In the genomic region with DNA sequence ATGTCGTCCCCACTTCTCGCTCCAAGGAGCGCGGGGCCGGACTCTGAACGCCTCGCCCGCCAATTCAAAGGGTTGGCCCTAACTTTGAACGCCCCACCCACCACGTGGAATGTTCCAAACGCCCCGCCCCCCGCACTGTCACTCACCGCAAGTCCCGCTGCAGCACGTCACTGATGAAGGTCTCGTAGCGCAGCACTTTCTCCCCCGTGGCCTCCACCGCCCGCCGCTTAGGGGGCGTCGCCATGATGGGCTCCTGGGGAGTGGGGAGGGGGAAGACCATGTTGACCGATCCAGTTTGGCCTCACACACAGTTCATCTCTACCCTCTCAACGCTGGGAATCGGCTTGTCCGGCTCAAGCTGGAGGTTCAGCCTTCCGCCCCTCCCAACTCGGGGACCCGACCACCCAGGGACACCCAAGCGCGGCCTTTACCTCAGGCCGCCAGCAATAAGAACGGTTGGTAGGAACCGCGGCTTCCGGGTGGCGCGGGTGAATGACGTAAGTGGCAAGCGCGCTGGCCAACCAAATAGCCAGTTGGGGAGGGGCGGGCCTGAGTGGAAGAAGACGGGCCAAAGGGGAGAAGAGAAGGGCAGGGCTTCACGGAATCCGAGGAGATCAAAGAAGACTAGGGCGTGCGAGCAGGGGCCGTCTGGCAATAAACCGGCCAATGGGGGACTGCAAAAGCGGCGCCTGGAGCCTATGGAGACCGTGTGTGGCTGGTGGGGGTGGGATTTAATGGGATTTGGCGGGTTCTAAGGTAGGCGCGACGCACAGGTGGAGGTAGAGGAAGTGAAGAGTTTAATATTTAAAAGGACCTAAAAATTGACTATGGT, we compare ENCODE assay signal across 8 cellular contexts. TPM values are rescaled to one million over a fixed set of nuclear protein-coding genes. Genes with fewer than 3 reads are reported as not detected.
DNase-seq lines count a peak whose midpoint lies in the region; ATAC-seq, FAIRE-seq and TF ChIP-seq lines count a peak whose summit lies in the region.

A gene with protein sequence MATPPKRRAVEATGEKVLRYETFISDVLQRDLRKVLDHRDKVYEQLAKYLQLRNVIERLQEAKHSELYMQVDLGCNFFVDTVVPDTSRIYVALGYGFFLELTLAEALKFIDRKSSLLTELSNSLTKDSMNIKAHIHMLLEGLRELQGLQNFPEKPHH (minus strand): TSS at position 497 of the 832 bp plus-strand sequence. CDS start 253 bp downstream, at position 244.

- H3K79me2 ChIP-seq in keratinocyte (ENCODE audit: control insufficient read depth, insufficient read depth, low read length): no peaks in the 10 kb centered on the region

- peak within 1 kb of the TSS; percentile 70 for H3K4me2 ChIP-seq in keratinocyte (ENCODE audit: control insufficient read depth, extremely low read depth, insufficient read depth, low read depth, low read length)

- peak within 1 kb of the TSS; percentile 89 for H3K27ac ChIP-seq in keratinocyte (ENCODE audit: control insufficient read depth, insufficient read depth, low read length)

- TF ChIP-seq CTCF in AG09309 (IDR thresholded peaks at IDR 0.05; ENCODE audit: control insufficient read depth, insufficient read depth, low read depth, low read length, missing control alignments) (no peak), keratinocyte (optimal IDR thresholded peaks at IDR 0.05 in 1 of 3, IDR thresholded peaks at IDR 0.05 in 1 of 3, conservative IDR thresholded peaks at IDR 0.05 in 1 of 3; ENCODE audit: extremely low read depth in 1 of 3, insufficient read depth in 2 of 3, low read length in 3 of 3) (no peak)

- peaks cover 0 to 2% of the 10 kb centered on the region in 2 experiments for H3K36me3 ChIP-seq in keratinocyte (ENCODE audit: control insufficient read depth in 2 of 2, extremely low read depth in 1 of 2, insufficient read depth in 2 of 2, low read length in 2 of 2)

- ATAC-seq in GM19035 (IDR thresholded peaks at IDR 0.05; ENCODE audit: unreplicated experiment): peak; percentile 81
- ATAC-seq in HG03354 (IDR thresholded peaks at IDR 0.05; ENCODE audit: poor library complexity, severe bottlenecking, unreplicated experiment): peak; percentile 80

- H3K9me1 ChIP-seq in keratinocyte (ENCODE audit: control insufficient read depth, extremely low read depth, insufficient read depth, low read length): no peaks in the 10 kb centered on the region

- dilution Hi-C loops in keratinocyte (cut with MboI; ENCODE audit: extremely low pct_ligation_motif_present, low sequenced_read_pairs): no loop called here

- H2AFZ ChIP-seq in keratinocyte (ENCODE audit: control insufficient read depth, low read length): peak within 1 kb of the TSS; percentile 57

- DNase-seq in AG09309 (ENCODE audit: low read depth): peak; percentile 83
- peak; percentile 95 for DNase-seq in NCI-H460 (ENCODE audit: extremely low read depth, low read depth)
- DNase-seq in activated CD4-positive, CD25-positive, alpha-beta regulatory T cell treated with anti-CD3 and anti-CD28 coated beads, Interleukin-2, amount 50 U/mL, for 72 hours: peak; percentile 87
- peak; percentile 5 to 60 for DNase-seq in cerebellar nuclear complex (lab: John Stamatoyannopoulos, UW)
- DNase-seq in keratinocyte (ENCODE audit: low read depth, low spot score): peak; percentile 67
- peak; percentile 76 to 78 for DNase-seq in stimulated activated CD4-positive, alpha-beta T cell treated with anti-CD3 and anti-CD28 coated beads, Interleukin-15, amount 100 ng/mL, for 1 hour (ENCODE audit: low read depth in 1 of 2, low spot score in 1 of 2)

- H3K9me3 ChIP-seq in keratinocyte (ENCODE audit: control insufficient read depth, low read depth, low read length): no peaks in the 10 kb centered on the region

- no peaks in the 10 kb centered on the region for H3K27me3 ChIP-seq in keratinocyte (ENCODE audit: control insufficient read depth, extremely low read depth, insufficient read depth, low read length)

- H3K4me1 ChIP-seq in keratinocyte (ENCODE audit: control insufficient read depth, extremely low read depth, insufficient read depth, low read length): peaks cover 5% of the 10 kb centered on the region

- peak within 1 kb of the TSS; percentile 64 for H3K4me3 ChIP-seq in AG09309 (ENCODE audit: control insufficient read depth, low read depth, low read length)
- peak within 1 kb of the TSS; percentile 58 to 72 (median 70) for H3K4me3 ChIP-seq in keratinocyte (ENCODE audit: control insufficient read depth in 2 of 3, extremely low read depth in 1 of 3, insufficient read depth in 2 of 3, low read depth in 1 of 3, low read length in 3 of 3)

- no peaks in the 10 kb centered on the region for H4K20me1 ChIP-seq in keratinocyte (ENCODE audit: control insufficient read depth, extremely low read depth, insufficient read depth, low read length)

- peak within 1 kb of the TSS; percentile 89 for H3K9ac ChIP-seq in keratinocyte (ENCODE audit: control insufficient read depth, extremely low read depth, insufficient read depth, low read length)

- no peak for FAIRE-seq in keratinocyte (lab: Jason Lieb, UNC)

RNA-seq across cellular contexts. Expression of the gene that starts here (rescaled TPM):
- total RNA-seq in NCI-H460 (2014; rRNA removed; shearing (Covaris generic)): 241 and 269 TPM in 2 replicates
- polyA plus RNA-seq in NCI-H460 (2014; cell fraction: nucleus; rRNA removed): 195 and 196 TPM in 2 replicates
- 87.4 to 102 TPM (median 93.1 TPM) in 3 replicates for polyA plus RNA-seq in keratinocyte
- polyA plus RNA-seq in keratinocyte (2011; ENCODE audit: low read depth): 64.4 TPM
- polyA plus RNA-seq in keratinocyte (2011; cell fraction: cytosol; rRNA removed): 45.9 and 76.7 TPM in 2 replicates
- 27.2 and 29.2 TPM in 2 replicates for polyA plus RNA-seq in keratinocyte (2011; cell fraction: nucleus; rRNA removed)
- polyA plus RNA-seq in keratinocyte (2012; ENCODE audit: low replicate concordance): 90.2 and 102 TPM in 2 replicates
- 29.4 to 38.2 TPM (median 33.3 TPM) in 3 replicates for polyA minus RNA-seq in keratinocyte
- 42.8 TPM for polyA minus RNA-seq in keratinocyte (2011; cell fraction: cytosol; rRNA and poly(A)+ RNA removed)
- polyA minus RNA-seq in keratinocyte (2011; cell fraction: nucleus; rRNA and poly(A)+ RNA removed): 13.5 and 13.9 TPM in 2 replicates

Comparison
In these comparisons a context has a peak if more than half of its experiments do, and no peak if none do; other contexts are left out.
1. Peak in every context shown above with its lines: DNase-seq, ATAC-seq, H3K4me3 ChIP-seq and H3K27ac ChIP-seq.
2. DNase-seq: peak in every context shown above with its lines; median percentile 95 in NCI-H460; 87 in activated CD4-positive, CD25-positive, alpha-beta regulatory T cell treated with anti-CD3 and anti-CD28 coated beads, Interleukin-2, amount 50 U/mL, for 72 hours; 83 in AG09309; 77 in stimulated activated CD4-positive, alpha-beta T cell treated with anti-CD3 and anti-CD28 coated beads, Interleukin-15, amount 100 ng/mL, for 1 hour; 67 in keratinocyte; 32 in cerebellar nuclear complex.